Comparison of ENCODE assay signal across 8 cellular contexts in genomic region chr7:19122018-19122588, GRCh38. TPM values are rescaled to one million over a fixed set of nuclear protein-coding genes. Genes with fewer than 3 reads are reported as not detected.
A peak's percentile ranks its signal among the peaks of the same experiment; 100 is the strongest.
DNase-seq lines count a peak whose midpoint lies in the region; ATAC-seq, FAIRE-seq and TF ChIP-seq lines count a peak whose summit lies in the region.

No MANE protein-coding gene starts in this region.

- WGBS in SK-N-SH (ENCODE audit: low lambda C conversion rate): 48% methylated on average over 2 of the region's 2 CpGs

- H3K27ac ChIP-seq in SK-N-SH (ENCODE audit: low read depth in 2 of 2, low read length in 1 of 2): peak overlapping the region in 1 of 2 experiments; percentile 100; a peak in 2 of 4 replicates
- no peak overlapping the region for H3K27ac ChIP-seq in left lung

- no peaks in the 10 kb centered on the region for H4K20me1 ChIP-seq in SK-N-SH (ENCODE audit: insufficient read depth)

- H3K4me3 ChIP-seq in BE2C (ENCODE audit: low read depth, low read length) (no peak overlapping the region), SK-N-SH (ENCODE audit: low read depth in 2 of 2, low read length in 1 of 2) (no peak overlapping the region; a peak in 1 of 4 replicates), left lung (no peak overlapping the region)

- H3K9me2 ChIP-seq in SK-N-SH: no peaks in the 10 kb centered on the region

- ATAC-seq in left lung (no peak), HG03342 (IDR thresholded peaks at IDR 0.05; ENCODE audit: unreplicated experiment) (no peak), HG03521 (IDR thresholded peaks at IDR 0.05; ENCODE audit: unreplicated experiment) (no peak)

- POLR2A ChIA-PET in SK-N-SH (lab: Yijun Ruan, JAX): interaction anchor here (0.8 kb wide), 1 partner anchor 424 kb away, joined by 4 read pairs; no protein-coding TSS in a partner anchor

- no peak overlapping the region for H2AFZ ChIP-seq in SK-N-SH (ENCODE audit: low read depth)

- peak; percentile 97 for TF ChIP-seq RAD21 in SK-N-SH (IDR thresholded peaks at IDR 0.05; ENCODE audit: low read length)

- H3K27me3 ChIP-seq in BE2C: no peaks in the 10 kb centered on the region
- H3K27me3 ChIP-seq in SK-N-SH (ENCODE audit: insufficient read depth): no peaks in the 10 kb centered on the region
- peaks cover 53 to 75% of the 10 kb centered on the region in 2 donors for H3K27me3 ChIP-seq in left lung

- intact Hi-C loops in left lung (cut with DNase I): no loop called here

- H3K36me3 ChIP-seq in BE2C (no peaks in the 10 kb centered on the region), SK-N-SH (replicated peaks in 1 of 2; ENCODE audit: control insufficient read depth in 1 of 2, insufficient read depth in 2 of 2, low read length in 1 of 2) (no peaks in the 10 kb centered on the region), left lung (no peaks in the 10 kb centered on the region)

- H3K4me2 ChIP-seq in SK-N-SH: 0 out of 2 replicates have a peak overlapping the region, but pooled peaks have one; percentile 6

- TF ChIP-seq CTCF in BE2C (IDR thresholded peaks at IDR 0.05; ENCODE audit: low read depth, low read length) (peak; percentile 94), SK-N-SH (IDR thresholded peaks at IDR 0.05) (peak; percentile 99), left lung (IDR thresholded peaks at IDR 0.05) (no peak)

- peaks cover 31% of the 10 kb centered on the region for H3F3A ChIP-seq in SK-N-SH (replicated peaks; ENCODE audit: insufficient read depth)

- H3K9me3 ChIP-seq in BE2C: no peaks in the 10 kb centered on the region
- H3K9me3 ChIP-seq in SK-N-SH: no peaks in the 10 kb centered on the region
- no peaks in the 10 kb centered on the region for H3K9me3 ChIP-seq in left lung

- FAIRE-seq in HTR-8/SVneo (lab: Jason Lieb, UNC) (no peak), GM12891 (lab: Jason Lieb, UNC) (no peak)

- H3K4me1 ChIP-seq in BE2C: no peaks in the 10 kb centered on the region
- H3K4me1 ChIP-seq in SK-N-SH (ENCODE audit: control insufficient read depth in 1 of 2, insufficient read depth in 2 of 2, low read depth in 1 of 2, low read length in 1 of 2): peaks cover 7 to 34% of the 10 kb centered on the region in 2 experiments; a peak in 3 of 4 replicates
- H3K4me1 ChIP-seq in left lung: peaks cover 0 to 10% of the 10 kb centered on the region in 2 donors

- H3K9ac ChIP-seq in SK-N-SH: no peak overlapping the region

- peaks cover 32% of the 10 kb centered on the region for H3K79me2 ChIP-seq in SK-N-SH (ENCODE audit: insufficient read depth)

- TF ChIP-seq EP300 in SK-N-SH (IDR thresholded peaks at IDR 0.05; ENCODE audit: borderline replicate concordance in 1 of 2, low read depth in 1 of 2, low read length in 1 of 2): 0 out of 4 replicates have a peak, but pooled peaks of 1 of the 2 experiments have one; percentile 6

- CTCF ChIA-PET in SK-N-SH (lab: Yijun Ruan, JAX): interaction anchor here (0.6 to 10.2 kb wide), 52 partner anchors 8 to 1184 kb away, joined by 3 to 92 read pairs (median 4); partner anchors contain the start of gene FERD3L

- DNase-seq in BE2C (no peak), HTR-8/SVneo (ENCODE audit: insufficient read length, low spot score) (peak; percentile 35), SK-N-SH (peak; percentile 54), glomerular endothelial cell (ENCODE audit: extremely low read depth, low read depth, low spot score) (peak; percentile 25), left lung (no peak), GM12891 (ENCODE audit: insufficient read length, low spot score) (no peak)

- no peak for TF ChIP-seq POLR2A in GM12891 (IDR thresholded peaks at IDR 0.05; ENCODE audit: low read depth, low read length)

TF ChIP-seq in SK-N-SH, 30 proteins besides CTCF, POLR2A, EP300 and RAD21 (continues in another document):
- TF ChIP-seq PBX3 (IDR thresholded peaks at IDR 0.05) (no peak), SMC3 (IDR thresholded peaks at IDR 0.05; ENCODE audit: low read depth, low read length) (peak; percentile 92), NRF1 (IDR thresholded peaks at IDR 0.05; ENCODE audit: low read depth, low read length) (no peak), RCOR1 (IDR thresholded peaks at IDR 0.05; ENCODE audit: low read length) (peak; percentile 59), RFX5 (IDR thresholded peaks at IDR 0.05; ENCODE audit: low read length) (peak; percentile 70; the same call in 1 of the 2 replicates), GATA2 (CRISPR knock-in tag; IDR thresholded peaks at IDR 0.05) (no peak), POLR2AphosphoS5 (IDR thresholded peaks at IDR 0.05; ENCODE audit: low read depth, low read length) (peak; percentile 40; the same call in 1 of the 2 replicates), RXRA (IDR thresholded peaks at IDR 0.05; ENCODE audit: borderline replicate concordance, low read depth) (no peak), ZBTB33 (IDR thresholded peaks at IDR 0.05; ENCODE audit: borderline replicate concordance, low read depth) (no peak)

TF ChIP-seq in GM12891, 5 proteins besides CTCF, POLR2A, EP300 and RAD21:
- TF ChIP-seq POU2F2 (IDR thresholded peaks at IDR 0.05; ENCODE audit: low read depth, low read length) (no peak), PAX5 (IDR thresholded peaks at IDR 0.05; ENCODE audit: insufficient read depth, low read length, severe bottlenecking) (no peak), POLR2AphosphoS5 (IDR thresholded peaks at IDR 0.05; ENCODE audit: low read depth, low read length) (no peak), TAF1 (IDR thresholded peaks at IDR 0.05; ENCODE audit: low read depth, low read length) (no peak), SPI1 (IDR thresholded peaks at IDR 0.05; ENCODE audit: low read depth, low read length) (no peak)
TF ChIP-seq in GM12891: peak in this region for 0.

RNA-seq across cellular contexts. Expression of gene TWIST1, which starts 4.7 kb away (rescaled TPM):
- polyA plus RNA-seq in BE2C (2012; ENCODE audit: insufficient read depth, insufficient read length, low read depth): 211 TPM
- polyA plus RNA-seq in SK-N-SH (2012; rRNA removed): 162 and 170 TPM in 2 replicates
- 95.7 and 147 TPM in 2 replicates for polyA plus RNA-seq in SK-N-SH (2012; cell fraction: cytosol; rRNA removed)
- polyA plus RNA-seq in SK-N-SH (2012; cell fraction: nucleus; rRNA removed): 208 and 254 TPM in 2 replicates
- total RNA-seq in glomerular endothelial cell (0.19 and 1.8 TPM in 2 replicates), left lung (under 1 TPM in 1 of 2 donors, not detected in 1; 0.47 TPM)
- polyA plus RNA-seq in GM12891 (2012; ENCODE audit: low read depth, missing spikeins): not detected

RNA-seq across cellular contexts. Expression of gene FERD3L, which starts 23.1 kb away (rescaled TPM):
- not detected for polyA plus RNA-seq in BE2C (2012; ENCODE audit: insufficient read depth, insufficient read length, low read depth)
- not detected in 2 replicates for polyA plus RNA-seq in SK-N-SH (2012; rRNA removed)
- not detected in 2 replicates for polyA plus RNA-seq in SK-N-SH (2012; cell fraction: cytosol; rRNA removed)
- polyA plus RNA-seq in SK-N-SH (2012; cell fraction: nucleus; rRNA removed): not detected in 2 replicates
- total RNA-seq in glomerular endothelial cell (not detected in 2 replicates), left lung (not detected)
- polyA plus RNA-seq in GM12891 (2012; ENCODE audit: low read depth, missing spikeins): not detected

Comparison
In these comparisons a context has a peak if more than half of its experiments do, and no peak if none do; other contexts are left out.
1. DNase-seq: peak in HTR-8/SVneo (single experiment), SK-N-SH (single experiment) and glomerular endothelial cell (single experiment); none in BE2C (single experiment), left lung (0 of 2) and GM12891 (single experiment).
2. CTCF ChIP-seq: peak in BE2C (single experiment) and SK-N-SH (single experiment); none in left lung (0 of 2).